ENCODE assay signal across 1 cellular context in the genomic region with DNA sequence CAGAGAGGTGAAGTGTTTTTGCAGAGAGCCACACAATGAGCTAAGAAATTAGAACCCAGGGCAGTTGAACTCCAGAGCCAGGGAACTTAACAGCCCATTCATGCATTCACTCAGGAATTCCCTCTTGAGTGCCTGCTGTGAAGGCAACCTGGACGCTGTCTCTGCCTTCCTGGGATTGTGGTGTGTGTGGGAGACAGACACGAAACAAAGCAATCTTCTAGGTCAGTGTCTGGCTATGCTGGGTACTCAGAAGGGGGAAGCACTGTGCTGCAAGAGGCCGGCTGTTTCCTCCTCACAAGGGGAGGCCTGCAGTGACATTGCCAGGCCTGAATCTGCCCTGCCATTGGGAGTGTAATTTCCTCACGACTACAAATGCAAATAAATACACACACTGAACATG.
TF ChIP-seq lines count a peak whose summit lies in the region.

No MANE protein-coding gene starts in this region.

TF ChIP-seq in GM23338, 12 proteins besides CTCF, POLR2A, EP300 and RAD21 (continued from another document):
- TF ChIP-seq, protein P1, sequence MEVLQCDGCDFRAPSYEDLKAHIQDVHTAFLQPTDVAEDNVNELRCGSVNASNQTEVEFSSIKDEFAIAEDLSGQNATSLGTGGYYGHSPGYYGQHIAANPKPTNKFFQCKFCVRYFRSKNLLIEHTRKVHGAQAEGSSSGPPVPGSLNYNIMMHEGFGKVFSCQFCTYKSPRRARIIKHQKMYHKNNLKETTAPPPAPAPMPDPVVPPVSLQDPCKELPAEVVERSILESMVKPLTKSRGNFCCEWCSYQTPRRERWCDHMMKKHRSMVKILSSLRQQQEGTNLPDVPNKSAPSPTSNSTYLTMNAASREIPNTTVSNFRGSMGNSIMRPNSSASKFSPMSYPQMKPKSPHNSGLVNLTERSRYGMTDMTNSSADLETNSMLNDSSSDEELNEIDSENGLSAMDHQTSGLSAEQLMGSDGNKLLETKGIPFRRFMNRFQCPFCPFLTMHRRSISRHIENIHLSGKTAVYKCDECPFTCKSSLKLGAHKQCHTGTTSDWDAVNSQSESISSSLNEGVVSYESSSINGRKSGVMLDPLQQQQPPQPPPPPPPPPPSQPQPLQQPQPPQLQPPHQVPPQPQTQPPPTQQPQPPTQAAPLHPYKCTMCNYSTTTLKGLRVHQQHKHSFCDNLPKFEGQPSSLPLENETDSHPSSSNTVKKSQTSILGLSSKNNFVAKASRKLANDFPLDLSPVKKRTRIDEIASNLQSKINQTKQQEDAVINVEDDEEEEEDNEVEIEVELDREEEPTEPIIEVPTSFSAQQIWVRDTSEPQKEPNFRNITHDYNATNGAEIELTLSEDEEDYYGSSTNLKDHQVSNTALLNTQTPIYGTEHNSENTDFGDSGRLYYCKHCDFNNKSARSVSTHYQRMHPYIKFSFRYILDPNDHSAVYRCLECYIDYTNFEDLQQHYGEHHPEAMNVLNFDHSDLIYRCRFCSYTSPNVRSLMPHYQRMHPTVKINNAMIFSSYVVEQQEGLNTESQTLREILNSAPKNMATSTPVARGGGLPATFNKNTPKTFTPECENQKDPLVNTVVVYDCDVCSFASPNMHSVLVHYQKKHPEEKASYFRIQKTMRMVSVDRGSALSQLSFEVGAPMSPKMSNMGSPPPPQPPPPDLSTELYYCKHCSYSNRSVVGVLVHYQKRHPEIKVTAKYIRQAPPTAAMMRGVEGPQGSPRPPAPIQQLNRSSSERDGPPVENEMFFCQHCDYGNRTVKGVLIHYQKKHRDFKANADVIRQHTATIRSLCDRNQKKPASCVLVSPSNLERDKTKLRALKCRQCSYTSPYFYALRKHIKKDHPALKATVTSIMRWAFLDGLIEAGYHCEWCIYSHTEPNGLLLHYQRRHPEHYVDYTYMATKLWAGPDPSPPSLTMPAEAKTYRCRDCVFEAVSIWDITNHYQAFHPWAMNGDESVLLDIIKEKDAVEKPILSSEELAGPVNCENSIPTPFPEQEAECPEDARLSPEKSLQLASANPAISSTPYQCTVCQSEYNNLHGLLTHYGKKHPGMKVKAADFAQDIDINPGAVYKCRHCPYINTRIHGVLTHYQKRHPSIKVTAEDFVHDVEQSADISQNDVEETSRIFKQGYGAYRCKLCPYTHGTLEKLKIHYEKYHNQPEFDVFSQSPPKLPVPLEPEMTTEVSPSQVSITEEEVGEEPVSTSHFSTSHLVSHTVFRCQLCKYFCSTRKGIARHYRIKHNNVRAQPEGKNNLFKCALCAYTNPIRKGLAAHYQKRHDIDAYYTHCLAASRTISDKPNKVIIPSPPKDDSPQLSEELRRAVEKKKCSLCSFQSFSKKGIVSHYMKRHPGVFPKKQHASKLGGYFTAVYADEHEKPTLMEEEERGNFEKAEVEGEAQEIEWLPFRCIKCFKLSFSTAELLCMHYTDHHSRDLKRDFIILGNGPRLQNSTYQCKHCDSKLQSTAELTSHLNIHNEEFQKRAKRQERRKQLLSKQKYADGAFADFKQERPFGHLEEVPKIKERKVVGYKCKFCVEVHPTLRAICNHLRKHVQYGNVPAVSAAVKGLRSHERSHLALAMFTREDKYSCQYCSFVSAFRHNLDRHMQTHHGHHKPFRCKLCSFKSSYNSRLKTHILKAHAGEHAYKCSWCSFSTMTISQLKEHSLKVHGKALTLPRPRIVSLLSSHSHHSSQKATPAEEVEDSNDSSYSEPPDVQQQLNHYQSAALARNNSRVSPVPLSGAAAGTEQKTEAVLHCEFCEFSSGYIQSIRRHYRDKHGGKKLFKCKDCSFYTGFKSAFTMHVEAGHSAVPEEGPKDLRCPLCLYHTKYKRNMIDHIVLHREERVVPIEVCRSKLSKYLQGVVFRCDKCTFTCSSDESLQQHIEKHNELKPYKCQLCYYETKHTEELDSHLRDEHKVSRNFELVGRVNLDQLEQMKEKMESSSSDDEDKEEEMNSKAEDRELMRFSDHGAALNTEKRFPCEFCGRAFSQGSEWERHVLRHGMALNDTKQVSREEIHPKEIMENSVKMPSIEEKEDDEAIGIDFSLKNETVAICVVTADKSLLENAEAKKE (CRISPR knock-in tag; IDR thresholded peaks at IDR 0.05): no peak
- no peak for TF ChIP-seq ZNF331 (CRISPR knock-in tag; IDR thresholded peaks at IDR 0.05; ENCODE audit: low read depth)
- no peak for TF ChIP-seq CREB1 (CRISPR knock-in tag; IDR thresholded peaks at IDR 0.05; ENCODE audit: low read depth)
- no peak for TF ChIP-seq NANOG (IDR thresholded peaks at IDR 0.05; ENCODE audit: borderline replicate concordance)
- TF ChIP-seq EZH2phosphoT487 (IDR thresholded peaks at IDR 0.05; ENCODE audit: unreplicated experiment): no peak
- TF ChIP-seq EZH2 (IDR thresholded peaks at IDR 0.05; ENCODE audit: low read depth, unreplicated experiment): no peak
- no peak for TF ChIP-seq STAT1 (IDR thresholded peaks at IDR 0.05; ENCODE audit: unreplicated experiment)
- TF ChIP-seq ZNF114 (CRISPR knock-in tag; IDR thresholded peaks at IDR 0.05): no peak
- TF ChIP-seq JUNB (IDR thresholded peaks at IDR 0.05; ENCODE audit: unreplicated experiment): no peak
